ENCODE assay signal across 10 cellular contexts in genomic region chr1:6859415-6860343, GRCh38.
DNase-seq lines count a peak whose midpoint lies in the region; ATAC-seq, FAIRE-seq and TF ChIP-seq lines count a peak whose summit lies in the region.
"Had no signal": no experiment of that assay in that cellular context is flagged by ENCODE, and none has a peak within 500 bp of the region (broad histone marks: within the 10 kb centered on the region; RNA-seq: fewer than 3 reads in every experiment).

No MANE protein-coding gene starts in this region.

- no peak overlapping the region for H3K4me3 Mint-ChIP-seq in activated naive CD4-positive, alpha-beta T cell treated with anti-CD3 and anti-CD28 coated beads for 36 hours
- peak overlapping the region; percentile 60 for H3K4me3 Mint-ChIP-seq in astrocyte (ENCODE audit: unreplicated experiment)

- H3K4me1 ChIP-seq in astrocyte (ENCODE audit: insufficient read depth, low read length): peaks cover 15% of the 10 kb centered on the region
- H3K4me1 ChIP-seq in upper lobe of right lung: no peaks in the 10 kb centered on the region

- CTCF ChIA-PET in activated naive CD4-positive, alpha-beta T cell treated with anti-CD3 and anti-CD28 coated beads for 36 hours (lab: Charles Lee): interaction anchor here (0.9 kb wide), 1 partner anchor 30 kb away, joined by 3 read pairs; no protein-coding TSS in a partner anchor

- H3K27me3 Mint-ChIP-seq in activated naive CD4-positive, alpha-beta T cell treated with anti-CD3 and anti-CD28 coated beads for 36 hours (ENCODE audit: low read depth): no peaks in the 10 kb centered on the region
- H3K27me3 Mint-ChIP-seq in astrocyte (ENCODE audit: low read depth, unreplicated experiment): no peaks in the 10 kb centered on the region

- H3K27ac ChIP-seq in astrocyte (ENCODE audit: low read depth, low read length): peak overlapping the region; percentile 87
- no peak overlapping the region for H3K27ac ChIP-seq in upper lobe of right lung
- H3K27ac ChIP-seq: C4-2B had no signal

- no peaks in the 10 kb centered on the region for H3K9me3 Mint-ChIP-seq in activated naive CD4-positive, alpha-beta T cell treated with anti-CD3 and anti-CD28 coated beads for 36 hours
- H3K9me3 Mint-ChIP-seq in astrocyte (ENCODE audit: unreplicated experiment): peaks cover 4% of the 10 kb centered on the region

- H3K9ac ChIP-seq in astrocyte (ENCODE audit: low read length): peak overlapping the region; percentile 52

- H3K4me2 ChIP-seq in astrocyte (ENCODE audit: low read length): peak overlapping the region; percentile 76

- peak overlapping the region; percentile 16 for H3K27ac Mint-ChIP-seq in activated naive CD4-positive, alpha-beta T cell treated with anti-CD3 and anti-CD28 coated beads for 36 hours
- H3K27ac Mint-ChIP-seq in astrocyte (ENCODE audit: unreplicated experiment): peak overlapping the region; percentile 86

- H3K4me1 Mint-ChIP-seq in activated naive CD4-positive, alpha-beta T cell treated with anti-CD3 and anti-CD28 coated beads for 36 hours (ENCODE audit: low read depth): peaks cover 25% of the 10 kb centered on the region
- peaks cover 30% of the 10 kb centered on the region for H3K4me1 Mint-ChIP-seq in astrocyte (ENCODE audit: low read depth, unreplicated experiment)

- no peaks in the 10 kb centered on the region for H3K9me3 ChIP-seq in astrocyte (ENCODE audit: insufficient read depth, low read depth, low read length)
- no peaks in the 10 kb centered on the region for H3K9me3 ChIP-seq in upper lobe of right lung

- FAIRE-seq in astrocyte (lab: Jason Lieb, UNC): no peak

- no peak overlapping the region for H2AFZ ChIP-seq in astrocyte (ENCODE audit: low read depth, low read length)

- peak overlapping the region; percentile 40 for H3K4me3 ChIP-seq in astrocyte (ENCODE audit: insufficient read depth, low read depth, low read length)
- no peak overlapping the region for H3K4me3 ChIP-seq in upper lobe of right lung

- H3K27me3 ChIP-seq in astrocyte (ENCODE audit: insufficient read depth, low read length) (no peaks in the 10 kb centered on the region), upper lobe of right lung (no peaks in the 10 kb centered on the region)

- intact Hi-C loops in activated naive CD4-positive, alpha-beta T cell treated with anti-CD3 and anti-CD28 coated beads for 36 hours (cut with micrococcal nuclease): no loop called here
- intact Hi-C loops in upper lobe of right lung (cut with DNase I): no loop called here

- peaks cover 4% of the 10 kb centered on the region for H3K36me3 Mint-ChIP-seq in activated naive CD4-positive, alpha-beta T cell treated with anti-CD3 and anti-CD28 coated beads for 36 hours (ENCODE audit: low read depth)
- H3K36me3 Mint-ChIP-seq in astrocyte (ENCODE audit: low read depth, unreplicated experiment): peaks cover 13% of the 10 kb centered on the region

- H4K20me1 ChIP-seq in astrocyte (ENCODE audit: insufficient read depth, low read length): peaks cover 6% of the 10 kb centered on the region

- H3K79me2 ChIP-seq in astrocyte (ENCODE audit: insufficient read depth, low read length): peaks cover 16% of the 10 kb centered on the region

- no peak for TF ChIP-seq CTCF in astrocyte (IDR thresholded peaks at IDR 0.05; ENCODE audit: insufficient read depth, low read depth, low read length)
- no peak for TF ChIP-seq CTCF in upper lobe of right lung (IDR thresholded peaks at IDR 0.05)

- H3K36me3 ChIP-seq in astrocyte (ENCODE audit: insufficient read depth, low read length): no peaks in the 10 kb centered on the region
- no peaks in the 10 kb centered on the region for H3K36me3 ChIP-seq in upper lobe of right lung

- ATAC-seq in upper lobe of right lung: peak; percentile 93
- no peak for ATAC-seq in stimulated activated naive CD8-positive, alpha-beta T cell treated with anti-CD3 and anti-CD28 coated beads, Interleukin-15, Interleukin-2, amounts not matched to agents 100 U/mL and 50 U/mL, for 24 hours

- no peak for DNase-seq in activated naive CD4-positive, alpha-beta T cell treated with anti-CD3 and anti-CD28 coated beads for 36 hours
- no peak for DNase-seq in activated naive CD4-positive, alpha-beta T cell (lab: John Stamatoyannopoulos, UW)
- DNase-seq in astrocyte (ENCODE audit: low read depth) (peak; percentile 98), iPS DF 4.7 (ENCODE audit: extremely low read depth, low spot score) (peak; percentile 33), upper lobe of right lung (no peak), NCI-H748 (lab: John Stamatoyannopoulos, UW; ENCODE audit: unreplicated experiment) (no peak), NCI-H2081 (lab: John Stamatoyannopoulos, UW) (no peak)
- no peak for DNase-seq in stimulated activated naive CD8-positive, alpha-beta T cell treated with anti-CD3 and anti-CD28 coated beads, Interleukin-15, Interleukin-2, amounts not matched to agents 100 U/mL and 50 U/mL, for 24 hours
- DNase-seq: NCI-H1417 had no signal

Comparison
In these comparisons a context has a peak if more than half of its experiments do, and no peak if none do; other contexts are left out.
1. DNase-seq: peak in astrocyte (single experiment) and iPS DF 4.7 (single experiment); none in activated naive CD4-positive, alpha-beta T cell treated with anti-CD3 and anti-CD28 coated beads for 36 hours (single experiment), activated naive CD4-positive, alpha-beta T cell (0 of 4), upper lobe of right lung (single experiment), stimulated activated naive CD8-positive, alpha-beta T cell treated with anti-CD3 and anti-CD28 coated beads, Interleukin-15, Interleukin-2, amounts not matched to agents 100 U/mL and 50 U/mL, for 24 hours (single experiment), NCI-H748 (single experiment) and NCI-H2081 (0 of 2).